ENCODE assay signal across 11 cellular contexts in the genomic region with DNA sequence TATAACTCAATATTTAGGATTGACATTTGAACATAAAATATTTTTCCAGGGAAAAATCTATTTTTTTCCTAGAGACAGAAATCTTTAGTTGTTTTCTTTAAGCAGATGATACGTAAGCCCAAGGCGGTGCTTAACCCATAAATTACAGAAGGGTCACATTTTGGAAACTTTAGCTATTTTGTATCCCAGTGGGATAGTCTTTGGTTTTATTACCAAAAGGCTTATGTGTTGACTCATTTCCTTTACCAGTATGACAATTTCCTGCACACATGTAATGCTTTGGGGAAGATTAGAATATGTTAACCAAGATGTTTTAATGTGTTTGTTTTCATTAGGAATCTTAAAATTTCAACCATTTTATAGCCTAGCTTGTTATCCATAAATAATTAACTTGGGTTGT. TPM values are rescaled to one million over a fixed set of nuclear protein-coding genes. Genes with fewer than 3 reads are reported as not detected.
DNase-seq lines count a peak whose midpoint lies in the region; ATAC-seq and TF ChIP-seq lines count a peak whose summit lies in the region.
"Had no signal": no experiment of that assay in that cellular context is flagged by ENCODE, and none has a peak within 500 bp of the region (broad histone marks: within the 10 kb centered on the region; RNA-seq: fewer than 3 reads in every experiment).

No MANE protein-coding gene starts in this region.

- H3K4me3 ChIP-seq in PC-3 (ENCODE audit: low read length): no peak overlapping the region
- no peak overlapping the region for H3K4me3 ChIP-seq in choroid plexus epithelial cell (ENCODE audit: low read depth, low read length)
- no peak overlapping the region for H3K4me3 ChIP-seq in coronary artery
- H3K4me3 ChIP-seq in left lung: no peak overlapping the region
- H3K4me3 ChIP-seq: K562 had no signal

- no peaks in the 10 kb centered on the region for H3K9me3 ChIP-seq in PC-3 (ENCODE audit: low read length)
- no peaks in the 10 kb centered on the region for H3K9me3 ChIP-seq in left lung

- no peak overlapping the region for H3K9ac ChIP-seq in PC-3 (ENCODE audit: low read length)

- H3K9me2 ChIP-seq in PC-3 (replicated peaks; ENCODE audit: low read length): no peaks in the 10 kb centered on the region

- H3K27me3 Mint-ChIP-seq in osteocyte (ENCODE audit: unreplicated experiment): no peaks in the 10 kb centered on the region

- peak overlapping the region; percentile 80 for H3K27ac Mint-ChIP-seq in osteocyte (ENCODE audit: unreplicated experiment)
- H3K27ac Mint-ChIP-seq: activated naive CD4-positive, alpha-beta T cell treated with anti-CD3 and anti-CD28 coated beads for 36 hours had no signal

- H3K36me3 ChIP-seq in PC-3 (ENCODE audit: low read depth, low read length) (peaks cover 4% of the 10 kb centered on the region; the same call in 1 of the 2 replicates), left lung (peaks cover 0 to 43% of the 10 kb centered on the region in 2 donors)

- POLR2A ChIA-PET in PC-3 (lab: Charles Lee; ENCODE audit: unreplicated experiment): interaction anchor here (0.8 kb wide), 1 partner anchor 296 kb away, joined by 3 read pairs; no protein-coding TSS in a partner anchor

- peaks cover 10% of the 10 kb centered on the region; the same call in 1 of the 2 replicates for H3K79me2 ChIP-seq in PC-3 (ENCODE audit: low read length)

- peaks cover 47% of the 10 kb centered on the region for H3K4me1 Mint-ChIP-seq in osteocyte (ENCODE audit: unreplicated experiment)

- H2AFZ ChIP-seq in PC-3 (ENCODE audit: low read length): no peak overlapping the region

- no peaks in the 10 kb centered on the region for H3K9me3 Mint-ChIP-seq in osteocyte (ENCODE audit: unreplicated experiment)
- H3K9me3 Mint-ChIP-seq: activated naive CD4-positive, alpha-beta T cell treated with anti-CD3 and anti-CD28 coated beads for 36 hours had no signal

- DNase-seq in GM04503 (ENCODE audit: low read depth) (peak; percentile 80), PC-3 (peak; percentile 74), choroid plexus epithelial cell (ENCODE audit: low read depth) (peak; percentile 89), osteocyte (ENCODE audit: extremely low spot score, unreplicated experiment) (no peak), NCI-H524 (lab: John Stamatoyannopoulos, UW) (no peak), coronary artery (ENCODE audit: low spot score) (no peak), left lung (no peak)
- DNase-seq: activated naive CD4-positive, alpha-beta T cell treated with anti-CD3 and anti-CD28 coated beads for 36 hours had no signal

- peak; percentile 81 for ATAC-seq in PC-3
- no peak for ATAC-seq in GM21723 (IDR thresholded peaks at IDR 0.05; ENCODE audit: unreplicated experiment)
- ATAC-seq in left lung: no peak
- ATAC-seq: activated CD4-positive, CD25-positive, alpha-beta regulatory T cell treated with anti-CD3 and anti-CD28 coated beads, Interleukin-2, amount 50 U/mL, for 24 hours; K562 had no signal

- no peaks in the 10 kb centered on the region for H4K20me1 ChIP-seq in PC-3 (ENCODE audit: low read length)

- BruUV-seq in PC-3 (replicated peaks; lab: Mats Ljungman, UMichigan): no TSS peak

- H3F3A ChIP-seq in PC-3 (ENCODE audit: low read length, unreplicated experiment): no peaks in the 10 kb centered on the region

- peaks cover 42% of the 10 kb centered on the region for H3K4me1 ChIP-seq in PC-3 (ENCODE audit: insufficient read depth, low read length)
- H3K4me1 ChIP-seq in left lung: peaks cover 0 to 5% of the 10 kb centered on the region in 2 donors

- no peak overlapping the region for H3K4me3 Mint-ChIP-seq in osteocyte (ENCODE audit: unreplicated experiment)
- H3K4me3 Mint-ChIP-seq: activated naive CD4-positive, alpha-beta T cell treated with anti-CD3 and anti-CD28 coated beads for 36 hours had no signal

- TF ChIP-seq CTCF in PC-3 (conservative IDR thresholded peaks at IDR 0.05; ENCODE audit: low read depth, low read length) (no peak), choroid plexus epithelial cell (conservative IDR thresholded peaks at IDR 0.05; ENCODE audit: low read depth, low read length) (no peak), osteocyte (IDR thresholded peaks at IDR 0.05) (no peak), coronary artery (IDR thresholded peaks at IDR 0.05) (no peak), left lung (IDR thresholded peaks at IDR 0.05) (no peak)

- intact Hi-C loops in PC-3 (cut with micrococcal nuclease) (loop anchor here (5.0 kb wide), 1 partner anchor 50 kb away; no protein-coding TSS in a partner anchor), left lung (cut with DNase I) (no loop called here)

- CTCF ChIA-PET in PC-3 (lab: Charles Lee): interaction anchor here (0.5 kb wide), 1 partner anchor 8 kb away, joined by 3 read pairs; no protein-coding TSS in a partner anchor

- H3K4me2 ChIP-seq in PC-3 (ENCODE audit: low read length): peak overlapping the region; percentile 41

- peaks cover 28% of the 10 kb centered on the region for H3K36me3 Mint-ChIP-seq in osteocyte (ENCODE audit: unreplicated experiment)

- H3K27ac ChIP-seq in PC-3 (ENCODE audit: low read length) (peak overlapping the region; percentile 50), coronary artery (no peak overlapping the region), left lung (no peak overlapping the region)

- H3K27me3 ChIP-seq in PC-3 (ENCODE audit: low read length): no peaks in the 10 kb centered on the region
- H3K27me3 ChIP-seq in left lung: no peaks in the 10 kb centered on the region

RNA-seq across cellular contexts. Expression of gene DYNC1I2, which starts 24.8 kb away (rescaled TPM):
- total RNA-seq in PC-3 (2014; rRNA removed) (56.4 and 58.5 TPM in 2 replicates), osteocyte (118 and 127 TPM in 2 replicates), left lung (10 to 100 TPM; 87.2 to 90.9 TPM)

Comparison
In these comparisons a context has a peak if more than half of its experiments do, and no peak if none do; other contexts are left out.
1. DNase-seq: peak in GM04503 (single experiment), PC-3 (single experiment) and choroid plexus epithelial cell (single experiment); none in osteocyte (single experiment), NCI-H524 (0 of 2), coronary artery (single experiment) and left lung (0 of 2).